In genomic region chr12:39442895-39443703, GRCh38 we compare ENCODE assay signal across 8 cellular contexts. TPM values are rescaled to one million over a fixed set of nuclear protein-coding genes. Genes with fewer than 3 reads are reported as not detected.
DNase-seq lines count a peak whose midpoint lies in the region; ATAC-seq and TF ChIP-seq lines count a peak whose summit lies in the region.

TSS of gene KIF21A (minus strand) at chr12:39443120. CDS start at chr12:39442970, 150 bp downstream.

- H3K27me3 ChIP-seq in colonic mucosa: no peaks in the 10 kb centered on the region

- peak; percentile 43 for TF ChIP-seq CTCF in colonic mucosa (IDR thresholded peaks at IDR 0.05)

- H3K9ac ChIP-seq in colonic mucosa (ENCODE audit: low read depth in 2 of 2, low read length in 2 of 2): peak within 1 kb of the TSS; percentile 79 to 94

- H3K27ac ChIP-seq in colonic mucosa: peak within 1 kb of the TSS; percentile 90

- in situ Hi-C loops in GM18951 (cut with MboI; ENCODE audit: low sequenced_read_pairs, unreplicated experiment): no loop called here

- DNase-seq in AG08396 (ENCODE audit: low spot score): peak; percentile 95
- DNase-seq in NCI-H345 treated with DMSO at 0.1 percent for 48 hours (lab: John Stamatoyannopoulos, UW; ENCODE audit: unreplicated experiment): peak; percentile 70
- peak; percentile 91 for DNase-seq in activated CD4-positive, alpha-beta T cell treated with anti-CD3 and anti-CD28 coated beads for 48 hours
- DNase-seq in colonic mucosa: peak; percentile 90
- peak; percentile 91 to 92 for DNase-seq in left colon
- DNase-seq in stimulated activated CD4-positive, alpha-beta T cell treated with anti-CD3 and anti-CD28 coated beads, Interleukin-1b, Interleukin-23, amount 100 ng/mL, for 48 hours: peak; percentile 88

- peak; percentile 95 for ATAC-seq in HG03175 (IDR thresholded peaks at IDR 0.05; ENCODE audit: unreplicated experiment)
- ATAC-seq in left colon: peak; percentile 91

- no peaks in the 10 kb centered on the region for H3K9me3 ChIP-seq in colonic mucosa

- H3K4me3 ChIP-seq in colonic mucosa: peak within 1 kb of the TSS; percentile 84

- TF ChIP-seq POLR2A in GM18951 (IDR thresholded peaks at IDR 0.05; ENCODE audit: extremely low read depth, insufficient read depth, insufficient read length): peak; percentile 91

- H3K36me3 ChIP-seq in colonic mucosa: no peaks in the 10 kb centered on the region

- no peaks in the 10 kb centered on the region for H3K4me1 ChIP-seq in colonic mucosa

- intact Hi-C loops in colonic mucosa (cut with DNase I) (no loop called here), left colon (cut with DNase I, micrococcal nuclease) (no loop called here)

RNA-seq across cellular contexts. Expression of gene KIF21A, which starts in this region (rescaled TPM):
- 10 to 100 TPM; 24.6 to 31.0 TPM for total RNA-seq in colonic mucosa
- total RNA-seq in left colon: 10 to 100 TPM; 33.5 to 35.0 TPM

Comparison
In these comparisons a context has a peak if more than half of its experiments do, and no peak if none do; other contexts are left out.
1. Peak in every context shown above with its lines: DNase-seq, ATAC-seq, H3K4me3 ChIP-seq and H3K27ac ChIP-seq.